10 cellular contexts compared by ENCODE assay signal in the genomic region with DNA sequence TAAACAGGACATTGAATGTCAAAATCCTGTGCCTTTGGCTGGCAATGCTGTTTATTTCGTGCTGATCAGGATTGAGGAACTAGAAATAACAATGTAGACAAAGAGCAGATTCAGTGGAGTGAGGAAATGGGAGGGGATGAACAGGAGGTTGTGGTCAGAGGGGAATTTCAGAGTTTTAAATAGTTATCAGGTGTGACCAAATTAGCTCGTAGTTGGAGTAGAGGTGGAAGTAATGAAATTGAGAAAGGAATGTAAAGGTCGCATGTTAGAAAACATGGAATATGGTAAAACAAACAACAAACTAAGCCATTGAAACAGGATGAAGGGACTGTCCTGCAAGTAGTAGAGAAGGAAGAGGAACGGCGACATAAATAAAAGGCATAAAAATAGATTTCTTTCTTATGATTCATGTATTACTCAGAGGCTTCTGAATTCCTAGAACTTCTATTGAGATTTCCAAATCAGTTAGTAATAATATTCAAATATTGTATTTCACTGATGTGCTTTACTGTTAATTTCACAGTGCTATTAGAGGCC. TPM values are rescaled to one million over a fixed set of nuclear protein-coding genes. Genes with fewer than 3 reads are reported as not detected.
DNase-seq lines count a peak whose midpoint lies in the region; ATAC-seq and TF ChIP-seq lines count a peak whose summit lies in the region.
"Had no signal": no experiment of that assay in that cellular context is flagged by ENCODE, and none has a peak within 500 bp of the region (broad histone marks: within the 10 kb centered on the region; RNA-seq: fewer than 3 reads in every experiment).

No MANE protein-coding gene starts in this region.

- H3K79me1 ChIP-seq in mesenchymal stem cell (replicated peaks; ENCODE audit: low read length, poor library complexity, severe bottlenecking), result no peaks in the 10 kb centered on the region

- no peak overlapping the region for H2AK5ac ChIP-seq in mesenchymal stem cell (ENCODE audit: low read length, severe bottlenecking)

- H3K14ac ChIP-seq in mesenchymal stem cell (ENCODE audit: low read length in 2 of 2), result no peak overlapping the region

- H3K36me3 ChIP-seq in mesenchymal stem cell (ENCODE audit: control insufficient read depth in 1 of 2, insufficient read depth in 2 of 2, low read depth in 1 of 2, low read length in 2 of 2) (no peaks in the 10 kb centered on the region), Karpas-422 (ENCODE audit: insufficient read depth, low read length) (no peaks in the 10 kb centered on the region), endodermal cell (ENCODE audit: control insufficient read depth, insufficient read depth, low read length) (no peaks in the 10 kb centered on the region)

- CTCF ChIA-PET in activated B cell treated with CpG ODN at 0.5 μM for 24 hours (lab: Charles Lee), result interaction anchor here (1.0 kb wide), 1 partner anchor 37 kb away, joined by 8 read pairs; no protein-coding TSS in a partner anchor

- no peaks in the 10 kb centered on the region for H4K20me1 ChIP-seq in Karpas-422 (ENCODE audit: insufficient read depth, low read depth, low read length)

- H3K9me3 ChIP-seq in mesenchymal stem cell (ENCODE audit: control insufficient read depth, low read length), result no peaks in the 10 kb centered on the region
- H3K9me3 ChIP-seq in Karpas-422 (ENCODE audit: low read length), result no peaks in the 10 kb centered on the region
- H3K9me3 ChIP-seq in endodermal cell (ENCODE audit: control insufficient read depth, low read length), result no peaks in the 10 kb centered on the region

- no peak overlapping the region for H2BK5ac ChIP-seq in mesenchymal stem cell (ENCODE audit: low read depth, low read length, poor library complexity, severe bottlenecking)

- ATAC-seq in GM18511 (IDR thresholded peaks at IDR 0.05; ENCODE audit: unreplicated experiment) (peak; percentile 63), HG03175 (IDR thresholded peaks at IDR 0.05; ENCODE audit: unreplicated experiment) (peak; percentile 62), activated B cell treated with CpG ODN at 0.5 μM for 24 hours (ENCODE audit: low read depth) (peak; percentile 85), HG03520 (IDR thresholded peaks at IDR 0.05; ENCODE audit: unreplicated experiment) (no peak)

- no peak overlapping the region for H4K8ac ChIP-seq in mesenchymal stem cell (ENCODE audit: low read length)

- under 1% methylated on average over 3 of the region's 5 CpGs for WGBS in mesenchymal stem cell
- 55 to 68% methylated on average over 2 to 3 of the region's 5 CpGs for WGBS in endodermal cell (ENCODE audit: insufficient coverage in 1 of 2, insufficient read length in 1 of 2), 2 experiments

- H3K27me3 ChIP-seq in mesenchymal stem cell (ENCODE audit: control insufficient read depth in 1 of 2, insufficient read depth in 1 of 2, low read length in 2 of 2), result no peaks in the 10 kb centered on the region
- no peaks in the 10 kb centered on the region for H3K27me3 ChIP-seq in Karpas-422 (ENCODE audit: low read length)
- H3K27me3 ChIP-seq in endodermal cell (ENCODE audit: control insufficient read depth, insufficient read depth, low read length, poor library complexity, severe bottlenecking), result no peaks in the 10 kb centered on the region

- H3K79me2 ChIP-seq in Karpas-422 (ENCODE audit: low read length), result no peaks in the 10 kb centered on the region

- intact Hi-C loops in activated B cell treated with CpG ODN at 0.5 μM for 24 hours (cut with micrococcal nuclease), result loop anchor here (1.0 kb wide), 1 partner anchor 9 kb away; a partner anchor contains a TSS

- H3K27me3 Mint-ChIP-seq in activated B cell treated with CpG ODN at 0.5 μM for 24 hours (no peaks in the 10 kb centered on the region), endodermal cell (ENCODE audit: insufficient read depth) (no peaks in the 10 kb centered on the region)

- no peak for DNase-seq in activated B cell treated with CpG ODN at 0.5 μM for 24 hours
- DNase-seq in mesenchymal stem cell, result peak; percentile 37
- no peak for DNase-seq in Karpas-422
- DNase-seq in NCI-H748 (lab: John Stamatoyannopoulos, UW; ENCODE audit: unreplicated experiment), result no peak
- no peak for DNase-seq in endodermal cell

- peaks cover 45% of the 10 kb centered on the region for H3K4me1 Mint-ChIP-seq in activated B cell treated with CpG ODN at 0.5 μM for 24 hours
- peaks cover 15% of the 10 kb centered on the region for H3K4me1 Mint-ChIP-seq in endodermal cell

- H3K4me3 ChIP-seq in mesenchymal stem cell (ENCODE audit: insufficient read depth in 1 of 2, low read depth in 1 of 2, low read length in 2 of 2), result peak overlapping the region in 1 of 2 experiments; percentile 22
- H3K4me3 ChIP-seq in Karpas-422 (ENCODE audit: low read length), result no peak overlapping the region
- H3K4me3 ChIP-seq in endodermal cell (ENCODE audit: low read length), result no peak overlapping the region
- H3K4me3 ChIP-seq: SK-N-MC had no signal

- no peaks in the 10 kb centered on the region for H3K9me2 ChIP-seq in Karpas-422 (replicated peaks; ENCODE audit: insufficient read depth, low read length)

- H3K4me3 Mint-ChIP-seq in activated B cell treated with CpG ODN at 0.5 μM for 24 hours (peak overlapping the region; percentile 78), endodermal cell (no peak overlapping the region)
- H3K4me3 Mint-ChIP-seq: neural crest cell had no signal

- peak overlapping the region; percentile 39 for H3K9ac ChIP-seq in mesenchymal stem cell (ENCODE audit: low read length)
- no peak overlapping the region for H3K9ac ChIP-seq in Karpas-422 (ENCODE audit: low read length)
- no peak overlapping the region for H3K9ac ChIP-seq in endodermal cell (ENCODE audit: extremely low read depth, low read length, poor library complexity, severe bottlenecking)

- TF ChIP-seq CTCF in activated B cell treated with CpG ODN at 0.5 μM for 24 hours (IDR thresholded peaks at IDR 0.05), result no peak
- TF ChIP-seq CTCF in endodermal cell (conservative IDR thresholded peaks at IDR 0.05), result no peak

- H3K36me3 Mint-ChIP-seq in activated B cell treated with CpG ODN at 0.5 μM for 24 hours (ENCODE audit: low read depth) (no peaks in the 10 kb centered on the region), endodermal cell (ENCODE audit: low read depth) (no peaks in the 10 kb centered on the region)

- H3K4ac ChIP-seq in mesenchymal stem cell (ENCODE audit: low read depth in 1 of 2, low read length in 2 of 2), result no peak overlapping the region

- H2BK15ac ChIP-seq in mesenchymal stem cell (ENCODE audit: low read depth, poor library complexity, severe bottlenecking), result no peak overlapping the region

- H3K27ac ChIP-seq in mesenchymal stem cell (ENCODE audit: low read length, poor library complexity, severe bottlenecking) (peak overlapping the region; percentile 82), Karpas-422 (ENCODE audit: low read length) (no peak overlapping the region), endodermal cell (ENCODE audit: low read depth, low read length) (no peak overlapping the region)
- H3K27ac ChIP-seq: SK-N-MC had no signal

- no peak overlapping the region for H2BK12ac ChIP-seq in mesenchymal stem cell (ENCODE audit: low read length in 2 of 2)

- H3K9me3 Mint-ChIP-seq in activated B cell treated with CpG ODN at 0.5 μM for 24 hours (no peaks in the 10 kb centered on the region), endodermal cell (no peaks in the 10 kb centered on the region)

- POLR2A ChIA-PET in activated B cell treated with CpG ODN at 0.5 μM for 24 hours (lab: Charles Lee), result interaction anchor here (0.6 to 2.6 kb wide), 4 partner anchors 9 to 360 kb away, joined by 3 to 25 read pairs (median 3); a partner anchor contains a TSS

- no peak overlapping the region for H4K91ac ChIP-seq in mesenchymal stem cell (ENCODE audit: low read length)

- H3K27ac Mint-ChIP-seq in activated B cell treated with CpG ODN at 0.5 μM for 24 hours, result peak overlapping the region; percentile 77
- H3K27ac Mint-ChIP-seq in endodermal cell, result no peak overlapping the region

- H3K18ac ChIP-seq in mesenchymal stem cell (ENCODE audit: low read depth in 1 of 2, low read length in 2 of 2), result no peak overlapping the region

- H2AFZ ChIP-seq in mesenchymal stem cell (ENCODE audit: low read depth, low read length) (no peak overlapping the region), Karpas-422 (ENCODE audit: low read length) (no peak overlapping the region)

- H3K4me2 ChIP-seq in mesenchymal stem cell (ENCODE audit: low read length, poor library complexity, severe bottlenecking), result no peak overlapping the region
- no peak overlapping the region for H3K4me2 ChIP-seq in Karpas-422 (ENCODE audit: low read depth, low read length, poor library complexity, severe bottlenecking)

- H2BK120ac ChIP-seq in mesenchymal stem cell (ENCODE audit: low read depth, low read length), result no peak overlapping the region

- no peak overlapping the region for H3K23ac ChIP-seq in mesenchymal stem cell (ENCODE audit: low read length in 2 of 2)

- H3K4me1 ChIP-seq in mesenchymal stem cell (ENCODE audit: control insufficient read depth, insufficient read depth, low read depth, low read length) (peaks cover 5% of the 10 kb centered on the region), Karpas-422 (ENCODE audit: low read length) (peaks cover 11% of the 10 kb centered on the region), endodermal cell (ENCODE audit: control insufficient read depth, insufficient read depth, low read length) (no peaks in the 10 kb centered on the region)

RNA-seq across cellular contexts. Expression of a gene that starts 9.5 kb away (rescaled TPM):
- total RNA-seq in activated B cell treated with CpG ODN at 0.5 μM for 24 hours (31.0 and 33.3 TPM in 2 replicates), endodermal cell (10 to 100 TPM; 42.1 to 44.0 TPM)
- polyA plus RNA-seq in mesenchymal stem cell (2013, experiment 1 of 2), result 22.8 TPM
- polyA plus RNA-seq in mesenchymal stem cell (2013, experiment 2 of 2), result 23.0 TPM
- 14.7 and 22.0 TPM in 2 replicates for total RNA-seq in Karpas-422 (2014; rRNA removed; shearing (Covaris generic); ENCODE audit: low replicate concordance)
- 32.1 TPM for polyA plus RNA-seq in endodermal cell (2013, experiment 1 of 2)
- 33.7 TPM for polyA plus RNA-seq in endodermal cell (2013, experiment 2 of 2)
